In genomic region chr9:2863831-2864230, GRCh38 we compare ENCODE assay signal across 36 cellular contexts.
"Had no signal": no experiment of that assay in that cellular context is flagged by ENCODE, and none has a peak within 500 bp of the region (broad histone marks: within the 10 kb centered on the region; RNA-seq: fewer than 3 reads in every experiment).

No MANE protein-coding gene starts in this region.

- H3K36me3 ChIP-seq: MG63 had no signal

- H3K9me3 ChIP-seq: MG63 had no signal

- DNase-seq: Kasumi-1, MG63, MM.1S, MV-4-11, NCI-H1048, NCI-H1092, NCI-H1092 treated with DMSO at 0.1 percent for 48 hours, NCI-H1105, NCI-H1105 treated with DMSO at 0.1 percent for 48 hours, NCI-H1417, NCI-H1417 treated with DMSO at 0.1 percent for 48 hours, NCI-H1436, NCI-H1436 treated with DMSO at 0.1 percent for 48 hours, NCI-H146, NCI-H1694, NCI-H1694 treated with DMSO at 0.1 percent for 48 hours, NCI-H187, NCI-H187 treated with DMSO at 0.1 percent for 48 hours, NCI-H1930, NCI-H2029, NCI-H2029 treated with DMSO at 0.1 percent for 48 hours, NCI-H2081, NCI-H2081 treated with DMSO at 0.1 percent for 48 hours, NCI-H2107, NCI-H2171, NCI-H2171 treated with DMSO at 0.1 percent for 48 hours, NCI-H2227 treated with DMSO at 0.1 percent for 48 hours, NCI-H226, NCI-H345, NCI-H446, NCI-H446 treated with DMSO at 0.1 percent for 48 hours, NCI-H510A, NCI-H510A treated with DMSO at 0.1 percent for 48 hours, NCI-H524, NCI-H524 treated with DMSO at 0.1 percent for 48 hours, NCI-H526 had no signal

- H3K27me3 ChIP-seq: MG63 had no signal

- H3K4me3 ChIP-seq: MG63 had no signal
